In genomic region chr2:184322615-184323014, GRCh38 we compare ENCODE assay signal across 20 cellular contexts.
DNase-seq lines count a peak whose midpoint lies in the region; ATAC-seq, FAIRE-seq and TF ChIP-seq lines count a peak whose summit lies in the region.
"Had no signal": no experiment of that assay in that cellular context is flagged by ENCODE, and none has a peak within 500 bp of the region (broad histone marks: within the 10 kb centered on the region; RNA-seq: fewer than 3 reads in every experiment).

No MANE protein-coding gene starts in this region.

- no peaks in the 10 kb centered on the region for H3K36me3 Mint-ChIP-seq in nephron progenitor cell (ENCODE audit: low read depth)
- H3K36me3 Mint-ChIP-seq: CD8-positive, alpha-beta T cell had no signal

- TF ChIP-seq CTCF in HepG2 (CRISPR knock-in tag; IDR thresholded peaks at IDR 0.05): no peak
- no peak for TF ChIP-seq CTCF in right lobe of liver (IDR thresholded peaks at IDR 0.05)
- TF ChIP-seq CTCF in HEK293 (tag by site-specific recombination; IDR thresholded peaks at IDR 0.05): no peak
- no peak for TF ChIP-seq CTCF in nephron progenitor cell (IDR thresholded peaks at IDR 0.05)

- no peak for TF ChIP-seq RAD21 in HepG2 (CRISPR knock-in tag; IDR thresholded peaks at IDR 0.05)

- BruUV-seq in HepG2 (replicated peaks; lab: Mats Ljungman, UMichigan): no TSS peak

- no peaks in the 10 kb centered on the region for H3K79me2 ChIP-seq in HepG2 (ENCODE audit: insufficient read depth, low read length)

- no peak overlapping the region for H3K9ac ChIP-seq in HepG2 (ENCODE audit: insufficient read depth, low read depth, low read length)
- H3K9ac ChIP-seq: BLaER1 treated with 17β-estradiol and CSF1 and Interleukin-3, amounts not matched to agents 10 nM and 100 nM; GM23248 had no signal

- CTCF ChIA-PET in HepG2 (lab: Yijun Ruan, JAX; ENCODE audit: low intra/inter-chr PET ratio, low total read pairs) (no interaction called here), HEK293 (lab: Yijun Ruan, JAX) (interaction anchor here (0.6 kb wide), 1 partner anchor 289 kb away, joined by 3 read pairs; no protein-coding TSS in a partner anchor)

- H4K20me1 ChIP-seq in HepG2 (ENCODE audit: insufficient read depth, low read length): no peaks in the 10 kb centered on the region
- H4K20me1 ChIP-seq: BLaER1 treated with 17β-estradiol and CSF1 and Interleukin-3, amounts not matched to agents 10 nM and 100 nM had no signal

- FAIRE-seq in HepG2 (lab: Jason Lieb, UNC): no peak
- FAIRE-seq: K562 had no signal

- H3K4me1 Mint-ChIP-seq in nephron progenitor cell: no peaks in the 10 kb centered on the region
- H3K4me1 Mint-ChIP-seq: B cell had no signal

- in situ Hi-C loops in HepG2 (cut with HindIII; ENCODE audit: extremely low pct_ligation_motif_present, low pct_unique_long_range_greater_than_20kb): no loop called here

- H3K9me3 ChIP-seq in HepG2 (ENCODE audit: low read length) (no peaks in the 10 kb centered on the region), right lobe of liver (no peaks in the 10 kb centered on the region), HEK293 (ENCODE audit: control insufficient read depth, insufficient read depth, low read depth, low read length) (no peaks in the 10 kb centered on the region)
- H3K9me3 ChIP-seq: BLaER1 treated with 17β-estradiol and CSF1 and Interleukin-3, amounts not matched to agents 10 nM and 100 nM had no signal

- ATAC-seq in HepG2 (no peak), right lobe of liver (no peak)
- ATAC-seq in activated CD4-positive, CD25-positive, alpha-beta regulatory T cell treated with anti-CD3 and anti-CD28 coated beads, Interleukin-2, amount 50 U/mL, for 24 hours: no peak
- ATAC-seq: CD8-positive, alpha-beta T cell; K562 had no signal

- DNase-seq in HepG2 (ENCODE audit: low spot score): no peak
- no peak for DNase-seq in right lobe of liver
- peak; percentile 20 to 27 for DNase-seq in NCI-H526 (lab: John Stamatoyannopoulos, UW)
- peak; percentile 10 for DNase-seq in renal cortical epithelial cell (ENCODE audit: low read depth)
- DNase-seq in nephron progenitor cell: no peak
- no peak for DNase-seq in activated naive CD4-positive, alpha-beta T cell (lab: John Stamatoyannopoulos, UW)
- DNase-seq: 8988T; Calu3; CD8-positive, alpha-beta T cell; DMS79 treated with DMSO at 0.1 percent for 48 hours; GM23248; HCEC 1CT; HFFc6; IMR-90 had no signal

- H3K27ac ChIP-seq in HepG2 (ENCODE audit: extremely low read length, insufficient read depth, low read length) (no peak overlapping the region), right lobe of liver (no peak overlapping the region), HEK293 (ENCODE audit: extremely low read depth, low read depth, low read length) (no peak overlapping the region)
- H3K27ac ChIP-seq: BLaER1 treated with 17β-estradiol and CSF1 and Interleukin-3, amounts not matched to agents 10 nM and 100 nM; GM23248; HL-60 had no signal

- 4% methylated on average over 3 of the region's 3 CpGs for WGBS in HepG2 (ENCODE audit: low lambda C conversion rate)
- WGBS in right lobe of liver (ENCODE audit: insufficient coverage, low coverage, low lambda C conversion rate, missing lambda C conversion rate): 75% methylated on average over 2 of the region's 3 CpGs

- POLR2A ChIA-PET in HepG2 (lab: Yijun Ruan, JAX): no interaction called here
- POLR2A ChIA-PET in HEK293 (lab: Yijun Ruan, JAX): no interaction called here

- H3K4me1 ChIP-seq in HepG2 (ENCODE audit: insufficient read depth, low read length) (no peaks in the 10 kb centered on the region), right lobe of liver (no peaks in the 10 kb centered on the region), HEK293 (ENCODE audit: control insufficient read depth, insufficient read depth, low read length) (no peaks in the 10 kb centered on the region)
- H3K4me1 ChIP-seq: BLaER1 treated with 17β-estradiol and CSF1 and Interleukin-3, amounts not matched to agents 10 nM and 100 nM had no signal

- no peak overlapping the region for H2AFZ ChIP-seq in HepG2 (ENCODE audit: low read length)
- H2AFZ ChIP-seq: GM23248 had no signal

- H3K27me3 Mint-ChIP-seq in nephron progenitor cell (ENCODE audit: low read depth, poor library complexity): no peaks in the 10 kb centered on the region
- H3K27me3 Mint-ChIP-seq: B cell had no signal

- TF ChIP-seq EP300 in HepG2 (IDR thresholded peaks at IDR 0.05; ENCODE audit: low read depth in 2 of 2, low read length in 2 of 2) (no peak), HepG2 (CRISPR knock-in tag; IDR thresholded peaks at IDR 0.05; ENCODE audit: borderline replicate concordance) (no peak)

- H3K36me3 ChIP-seq in HepG2 (replicated peaks in 1 of 2; ENCODE audit: control insufficient read depth in 1 of 2, insufficient read depth in 2 of 2, low read length in 2 of 2) (no peaks in the 10 kb centered on the region), right lobe of liver (no peaks in the 10 kb centered on the region), HEK293 (ENCODE audit: control insufficient read depth in 2 of 2, insufficient read depth in 1 of 2, low read length in 2 of 2) (no peaks in the 10 kb centered on the region)
- H3K36me3 ChIP-seq: BLaER1 treated with 17β-estradiol and CSF1 and Interleukin-3, amounts not matched to agents 10 nM and 100 nM had no signal

- intact Hi-C loops in HepG2 (cut with micrococcal nuclease; ENCODE audit: unreplicated experiment) (no loop called here), right lobe of liver (cut with DNase I) (no loop called here)

- no peaks in the 10 kb centered on the region for H3K27me3 ChIP-seq in HepG2 (ENCODE audit: control insufficient read depth in 1 of 2, insufficient read depth in 2 of 2, low read length in 2 of 2)
- no peaks in the 10 kb centered on the region for H3K27me3 ChIP-seq in right lobe of liver

- H3K9me3 Mint-ChIP-seq in nephron progenitor cell: no peaks in the 10 kb centered on the region

- no peak overlapping the region for H3K4me3 Mint-ChIP-seq in nephron progenitor cell
- H3K4me3 Mint-ChIP-seq: B cell; CD8-positive, alpha-beta T cell; HFFc6 had no signal

- H3K27ac Mint-ChIP-seq in nephron progenitor cell: no peak overlapping the region
- H3K27ac Mint-ChIP-seq: B cell; CD8-positive, alpha-beta T cell; HFFc6 had no signal

- H3K4me3 ChIP-seq in HepG2 (replicated peaks in 1 of 3; ENCODE audit: insufficient read depth in 1 of 3, low read depth in 2 of 3, low read length in 3 of 3) (no peak overlapping the region), right lobe of liver (no peak overlapping the region), HEK293 (ENCODE audit: low read depth, low read length) (no peak overlapping the region)
- H3K4me3 ChIP-seq: BLaER1 treated with 17β-estradiol and CSF1 and Interleukin-3, amounts not matched to agents 10 nM and 100 nM; GM23248; K562 had no signal

- TF ChIP-seq POLR2A in HepG2 (IDR thresholded peaks at IDR 0.05; ENCODE audit: insufficient read depth in 1 of 2, low read depth in 2 of 2, low read length in 2 of 2): no peak
- no peak for TF ChIP-seq POLR2A in right lobe of liver (IDR thresholded peaks at IDR 0.05)

- H3K4me2 ChIP-seq in HepG2 (ENCODE audit: low read depth, low read length): no peak overlapping the region
- H3K4me2 ChIP-seq: BLaER1 treated with 17β-estradiol and CSF1 and Interleukin-3, amounts not matched to agents 10 nM and 100 nM had no signal

TF ChIP-seq in HepG2, 621 proteins besides CTCF, POLR2A, EP300 and RAD21:
- TF ChIP-seq ATF7 (IDR thresholded peaks at IDR 0.05) (peak; percentile 95), ATF7 (CRISPR knock-in tag; IDR thresholded peaks at IDR 0.05) (no peak), ASH2L (IDR thresholded peaks at IDR 0.05; ENCODE audit: insufficient read length, low read depth, low read length) (no peak), ZBTB33 (CRISPR knock-in tag; IDR thresholded peaks at IDR 0.05) (no peak), CREB1 (IDR thresholded peaks at IDR 0.05) (peak; percentile 82), CREB1 (CRISPR knock-in tag; IDR thresholded peaks at IDR 0.05) (no peak), KLF11 (CRISPR knock-in tag; IDR thresholded peaks at IDR 0.05) (no peak)
TF ChIP-seq in HepG2: peak in this region for 2.

TF ChIP-seq in HEK293, 187 proteins besides CTCF, POLR2A, EP300 and RAD21 (continues in another document):
- TF ChIP-seq ZNF223 (tag by site-specific recombination; IDR thresholded peaks at IDR 0.05) (no peak), ZNF324 (tag by site-specific recombination; IDR thresholded peaks at IDR 0.05) (no peak), ATF2 (tag by site-specific recombination; IDR thresholded peaks at IDR 0.05; ENCODE audit: low read depth) (peak; percentile 48), ZNF768 (tag by site-specific recombination; IDR thresholded peaks at IDR 0.05) (no peak), ZNF621 (tag by site-specific recombination; IDR thresholded peaks at IDR 0.05) (no peak), ZNF658 (tag by site-specific recombination; IDR thresholded peaks at IDR 0.05) (no peak), IKZF3 (tag by site-specific recombination; IDR thresholded peaks at IDR 0.05) (no peak), ZNF561 (tag by site-specific recombination; IDR thresholded peaks at IDR 0.05; ENCODE audit: borderline replicate concordance) (no peak), HOXA7 (CRISPR knock-in tag; IDR thresholded peaks at IDR 0.05; ENCODE audit: borderline replicate concordance) (no peak), ZNF530 (tag by site-specific recombination; IDR thresholded peaks at IDR 0.05; ENCODE audit: low read depth) (no peak)

Comparison
In these comparisons a context has a peak if more than half of its experiments do, and no peak if none do; other contexts are left out.
1. DNase-seq: peak in NCI-H526 (2 of 2) and renal cortical epithelial cell (single experiment); none in HepG2 (single experiment), right lobe of liver (0 of 3), nephron progenitor cell (single experiment) and activated naive CD4-positive, alpha-beta T cell (0 of 4).
2. Of the 63 proteins assayed by ChIP-seq in both HepG2 and HEK293: peak only in HepG2: none; only in HEK293: ATF2 and ZNF629; in both: none; in neither: 61.